ENCODE assay signal across 1 cellular context in genomic region chr10:103636492-103636891, GRCh38.
TF ChIP-seq lines count a peak whose summit lies in the region.

No MANE protein-coding gene starts in this region.

TF ChIP-seq in H1, 55 proteins besides CTCF, POLR2A, EP300 and RAD21:
- TF ChIP-seq ATF2 (IDR thresholded peaks at IDR 0.05; ENCODE audit: low read length), result 0 out of 2 replicates have a peak, but pooled peaks have one; percentile 22
- no peak for TF ChIP-seq FOSL1 (IDR thresholded peaks at IDR 0.05; ENCODE audit: insufficient read depth, low read depth, low read length)
- peak; percentile 40; the same call in 1 of the 2 replicates for TF ChIP-seq YY1 (IDR thresholded peaks at IDR 0.05; ENCODE audit: low read depth, low read length)
- TF ChIP-seq CREB1 (IDR thresholded peaks at IDR 0.05), result peak; percentile 80
- TF ChIP-seq TCF12 (IDR thresholded peaks at IDR 0.05; ENCODE audit: low read depth, low read length), result peak; percentile 96
- peak; percentile 30 for TF ChIP-seq ASH2L (IDR thresholded peaks at IDR 0.05; ENCODE audit: low read length)
- no peak for TF ChIP-seq SUZ12 (IDR thresholded peaks at IDR 0.05; ENCODE audit: low read length)
- TF ChIP-seq TAF1 (IDR thresholded peaks at IDR 0.05; ENCODE audit: low read depth, low read length), result peak; percentile 23; the same call in 1 of the 2 replicates
- TF ChIP-seq SP1 (IDR thresholded peaks at IDR 0.05; ENCODE audit: low read depth, low read length), result peak; percentile 71; the same call in 1 of the 2 replicates
- peak; percentile 3 for TF ChIP-seq NANOG (IDR thresholded peaks at IDR 0.05; ENCODE audit: insufficient read depth, low read depth, low read length, poor library complexity, severe bottlenecking)
